Comparison of ENCODE assay signal across 18 cellular contexts in genomic region chr19:11105014-11105636, GRCh38. TPM values are rescaled to one million over a fixed set of nuclear protein-coding genes. Genes with fewer than 3 reads are reported as not detected.
DNase-seq lines count a peak whose midpoint lies in the region; ATAC-seq, FAIRE-seq and TF ChIP-seq lines count a peak whose summit lies in the region.
"Had no signal": no experiment of that assay in that cellular context is flagged by ENCODE, and none has a peak within 500 bp of the region (broad histone marks: within the 10 kb centered on the region; RNA-seq: fewer than 3 reads in every experiment).

No MANE protein-coding gene starts in this region.

- no peak overlapping the region for H2BK15ac ChIP-seq in H1 (ENCODE audit: low read length)

- peaks cover 34% of the 10 kb centered on the region for H3K79me2 ChIP-seq in PC-3 (ENCODE audit: low read length)
- peaks cover 0 to 19% of the 10 kb centered on the region in 2 experiments; a peak in 3 of 4 replicates for H3K79me2 ChIP-seq in H1 (ENCODE audit: control insufficient read depth in 1 of 2, insufficient read depth in 2 of 2, low read length in 2 of 2)

- FAIRE-seq in GM12892 (lab: Jason Lieb, UNC): no peak
- FAIRE-seq in H1 (lab: Jason Lieb, UNC): no peak

- H3K27ac ChIP-seq in PC-3 (ENCODE audit: low read length) (no peak overlapping the region), H1 (ENCODE audit: low read depth, low read length) (no peak overlapping the region), thyroid gland (no peak overlapping the region)
- no peak overlapping the region for H3K27ac ChIP-seq in naive thymus-derived CD4-positive, alpha-beta T cell (ENCODE audit: low read depth, low read length)
- H3K27ac ChIP-seq: HL-60, PC-9 had no signal

- peaks cover 0 to under 1% (median 0%) of the 10 kb centered on the region in 11 donors for H3K9me3 Mint-ChIP-seq in naive thymus-derived CD4-positive, alpha-beta T cell
- H3K9me3 Mint-ChIP-seq: CD4-positive, alpha-beta T cell had no signal

- H3K4me2 ChIP-seq in PC-3 (ENCODE audit: low read length) (no peak overlapping the region), H1 (ENCODE audit: insufficient read depth in 1 of 2, low read depth in 2 of 2, low read length in 2 of 2) (no peak overlapping the region)
- H3K4me2 ChIP-seq: PC-9 had no signal

- H3K36me3 ChIP-seq in PC-3 (ENCODE audit: low read depth, low read length) (peaks cover 85% of the 10 kb centered on the region), H1 (ENCODE audit: control insufficient read depth in 2 of 4, insufficient read depth in 4 of 4, low read length in 3 of 4) (peaks cover 52 to 95% (median 78%) of the 10 kb centered on the region in 4 experiments), thyroid gland (peaks cover 26 to 45% of the 10 kb centered on the region in 2 donors)
- peaks cover 0 to 71% (median 8%) of the 10 kb centered on the region in 3 experiments for H3K36me3 ChIP-seq in naive thymus-derived CD4-positive, alpha-beta T cell (ENCODE audit: control insufficient read depth in 2 of 3, insufficient read depth in 3 of 3, low read length in 3 of 3)

- H3K27ac Mint-ChIP-seq in naive thymus-derived CD4-positive, alpha-beta T cell: no peak overlapping the region
- H3K27ac Mint-ChIP-seq: B cell; CD4-positive, alpha-beta T cell had no signal

- H3K27me3 ChIP-seq in PC-3 (ENCODE audit: low read length) (no peaks in the 10 kb centered on the region), H1 (replicated peaks in 1 of 4; ENCODE audit: control insufficient read depth in 3 of 4, extremely low read depth in 1 of 4, insufficient read depth in 3 of 4, low read length in 3 of 4) (no peaks in the 10 kb centered on the region), thyroid gland (no peaks in the 10 kb centered on the region)
- no peaks in the 10 kb centered on the region for H3K27me3 ChIP-seq in naive thymus-derived CD4-positive, alpha-beta T cell (ENCODE audit: control insufficient read depth in 2 of 2, insufficient read depth in 2 of 2, low read length in 2 of 2)

- H4K20me1 ChIP-seq in PC-3 (ENCODE audit: low read length) (peaks cover 54% of the 10 kb centered on the region), H1 (replicated peaks in 1 of 2; ENCODE audit: control insufficient read depth in 1 of 2, insufficient read depth in 2 of 2, low read length in 2 of 2) (peaks cover 8 to 25% of the 10 kb centered on the region in 2 experiments)

- H3K4ac ChIP-seq in H1 (replicated peaks; ENCODE audit: insufficient read length, low read depth, low read length): no peak overlapping the region

- H2AK5ac ChIP-seq in H1 (ENCODE audit: low read depth, low read length): no peak overlapping the region

- DNase-seq in GM12892 (ENCODE audit: insufficient read length) (no peak), PC-3 (no peak), H1 (ENCODE audit: low read depth in 1 of 2, low spot score in 2 of 2) (no peak), medulla oblongata (ENCODE audit: extremely low spot score) (no peak), thyroid gland (no peak)
- DNase-seq in naive thymus-derived CD4-positive, alpha-beta T cell: no peak
- DNase-seq: CD4-positive, alpha-beta T cell; GF-D8; KBM-7; NCI-H1436 treated with DMSO at 0.1 percent for 48 hours; NCI-H2081; NCI-H526; PC-9; Right ventricle myocardium superior had no signal

- H3K4me1 Mint-ChIP-seq in naive thymus-derived CD4-positive, alpha-beta T cell: peaks cover 1 to 5% (median 3%) of the 10 kb centered on the region in 7 donors
- H3K4me1 Mint-ChIP-seq: B cell had no signal

- CTCF ChIA-PET in PC-3 (lab: Charles Lee) (no interaction called here), H1 (lab: Charles Lee; ENCODE audit: partially characterized antibody) (interaction anchor here (0.5 to 4.2 kb wide), 4 partner anchors 17 to 199 kb away, joined by 3 to 13 read pairs (median 4); no protein-coding TSS in a partner anchor)
- CTCF ChIA-PET in naive thymus-derived CD4-positive, alpha-beta T cell (lab: Charles Lee): no interaction called here

- H3K79me1 ChIP-seq in H1 (ENCODE audit: low read depth, low read length): peaks cover 4% of the 10 kb centered on the region; the same call in 1 of the 2 replicates

- H4K91ac ChIP-seq in H1 (replicated peaks; ENCODE audit: insufficient read length, low read length): no peak overlapping the region

- H3K4me1 ChIP-seq in PC-3 (ENCODE audit: insufficient read depth, low read length) (no peaks in the 10 kb centered on the region), H1 (replicated peaks in 1 of 4; ENCODE audit: control insufficient read depth in 3 of 4, insufficient read depth in 4 of 4, low read length in 3 of 4) (peaks cover 0 to 3% (median 0%) of the 10 kb centered on the region in 4 experiments; a peak in 1 of 7 replicates), thyroid gland (no peaks in the 10 kb centered on the region)
- peaks cover 0 to under 1% of the 10 kb centered on the region in 2 donors for H3K4me1 ChIP-seq in naive thymus-derived CD4-positive, alpha-beta T cell (ENCODE audit: control insufficient read depth in 2 of 2, insufficient read depth in 2 of 2, low read length in 2 of 2)

- peak overlapping the region; percentile 69 for H4K8ac ChIP-seq in H1 (ENCODE audit: extremely low read depth, insufficient read depth, low read length)

- no peak overlapping the region for H3K4me3 Mint-ChIP-seq in naive thymus-derived CD4-positive, alpha-beta T cell
- H3K4me3 Mint-ChIP-seq: B cell; CD4-positive, alpha-beta T cell had no signal

- 94% methylated on average over 36 of the region's 36 CpGs; no CpG with 5 or more reads in 1 of the 2 experiments for WGBS in H1 (ENCODE audit: extremely low coverage in 1 of 2, insufficient coverage in 1 of 2, insufficient read length in 1 of 2, insufficient replicate concordance in 2 of 2, low coverage in 1 of 2, low lambda C conversion rate in 2 of 2, missing lambda C conversion rate in 1 of 2), 2 experiments
- WGBS in thyroid gland, 2 donors: 91 to 93% methylated on average over 28 to 35 of the region's 36 CpGs

- TSS peak; percentile 9 for BruUV-seq in PC-3 (replicated peaks; lab: Mats Ljungman, UMichigan)

- H3K27me3 Mint-ChIP-seq in naive thymus-derived CD4-positive, alpha-beta T cell: no peaks in the 10 kb centered on the region
- H3K27me3 Mint-ChIP-seq: B cell; CD4-positive, alpha-beta T cell had no signal

- TF ChIP-seq EP300 in H1 (IDR thresholded peaks at IDR 0.05; ENCODE audit: borderline replicate concordance in 1 of 2, low read depth in 2 of 2, low read length in 2 of 2): no peak

- no peak overlapping the region for H3K18ac ChIP-seq in H1 (ENCODE audit: extremely low read depth, low read length)

- H3K23ac ChIP-seq in H1 (ENCODE audit: insufficient read length): no peak overlapping the region

- no peak overlapping the region for H2BK20ac ChIP-seq in H1 (ENCODE audit: low read length)

- no peak overlapping the region for H3K56ac ChIP-seq in H1 (replicated peaks; ENCODE audit: insufficient read length, low read depth, low read length)

- peaks cover 2 to 35% (median 7%) of the 10 kb centered on the region in 5 donors for H3K36me3 Mint-ChIP-seq in naive thymus-derived CD4-positive, alpha-beta T cell

- H3K4me3 ChIP-seq in PC-3 (ENCODE audit: low read length): no peak overlapping the region
- H3K4me3 ChIP-seq in H1 (ENCODE audit: extremely low read depth in 1 of 4, insufficient read depth in 2 of 4, low read depth in 3 of 4, low read length in 4 of 4): no peak overlapping the region
- no peak overlapping the region for H3K4me3 ChIP-seq in naive thymus-derived CD4-positive, alpha-beta T cell (ENCODE audit: low read length)
- no peak overlapping the region for H3K4me3 ChIP-seq in thyroid gland (replicated peaks in 1 of 3)
- H3K4me3 ChIP-seq: PC-9 had no signal

- TF ChIP-seq CTCF in PC-3 (conservative IDR thresholded peaks at IDR 0.05; ENCODE audit: low read depth, low read length) (no peak), H1 (IDR thresholded peaks at IDR 0.05; ENCODE audit: control extremely low read depth in 1 of 3, insufficient read depth in 1 of 3, low read depth in 1 of 3, low read length in 3 of 3) (no peak), thyroid gland (IDR thresholded peaks at IDR 0.05) (no peak)

- H3K23me2 ChIP-seq in H1 (ENCODE audit: low read depth, low read length): no peaks in the 10 kb centered on the region

- H3K14ac ChIP-seq in H1 (ENCODE audit: insufficient read length): no peak overlapping the region

- H2BK120ac ChIP-seq in H1 (replicated peaks; ENCODE audit: low read depth, low read length): no peak overlapping the region

- POLR2A ChIA-PET in PC-3 (lab: Charles Lee; ENCODE audit: unreplicated experiment) (no interaction called here), H1 (lab: Charles Lee; ENCODE audit: partially characterized antibody) (interaction anchor here (0.7 to 1.2 kb wide), 3 partner anchors 10 to 13 kb away, joined by 3 to 4 read pairs (median 3); no protein-coding TSS in a partner anchor)
- POLR2A ChIA-PET in naive thymus-derived CD4-positive, alpha-beta T cell (lab: Charles Lee): interaction anchor here (0.6 kb wide), 1 partner anchor 12 kb away, joined by 3 read pairs; no protein-coding TSS in a partner anchor

- H2BK12ac ChIP-seq in H1 (ENCODE audit: low read depth, low read length): no peak overlapping the region

- no peak overlapping the region for H2AFZ ChIP-seq in PC-3 (ENCODE audit: low read length)
- H2AFZ ChIP-seq in H1 (ENCODE audit: low read length): no peak overlapping the region
- H2AFZ ChIP-seq: PC-9 had no signal

- intact Hi-C loops in PC-3 (cut with micrococcal nuclease) (no loop called here), thyroid gland (cut with DNase I) (no loop called here)
- intact Hi-C loops in naive thymus-derived CD4-positive, alpha-beta T cell (cut with micrococcal nuclease): no loop called here

- ATAC-seq in PC-3 (no peak), GM21367 (IDR thresholded peaks at IDR 0.05; ENCODE audit: unreplicated experiment) (no peak), GM18520 (IDR thresholded peaks at IDR 0.05; ENCODE audit: unreplicated experiment) (no peak)
- peak; percentile 24 for ATAC-seq in naive thymus-derived CD4-positive, alpha-beta T cell

- H3F3A ChIP-seq in PC-3 (ENCODE audit: low read length, unreplicated experiment): no peaks in the 10 kb centered on the region

- H3K9ac ChIP-seq in PC-3 (ENCODE audit: low read length) (no peak overlapping the region), H1 (replicated peaks in 1 of 4; ENCODE audit: extremely low read depth in 1 of 4, low read depth in 3 of 4, low read length in 3 of 4) (no peak overlapping the region)

- no peaks in the 10 kb centered on the region for H3K9me2 ChIP-seq in PC-3 (replicated peaks; ENCODE audit: low read length)

- TF ChIP-seq POLR2A in GM12892 (IDR thresholded peaks at IDR 0.05; ENCODE audit: low read depth, low read length) (0 out of 2 replicates have a peak, but pooled peaks have one; percentile 16), H1 (IDR thresholded peaks at IDR 0.05; ENCODE audit: control extremely low read depth in 1 of 2, low read depth in 2 of 2, low read length in 2 of 2) (peak in 1 of 2 experiments; percentile 62; a peak in 1 of 3 replicates), thyroid gland (IDR thresholded peaks at IDR 0.05) (no peak)

- TF ChIP-seq RAD21 in H1 (IDR thresholded peaks at IDR 0.05 in 1 of 2, conservative IDR thresholded peaks at IDR 0.05 in 1 of 2; ENCODE audit: low read depth in 2 of 2, low read length in 2 of 2): no peak

- no peak overlapping the region for H2BK5ac ChIP-seq in H1 (ENCODE audit: low read depth, low read length)

- no peak overlapping the region for H4K5ac ChIP-seq in H1 (ENCODE audit: insufficient read length, low read depth, low read length)

- H3K9me3 ChIP-seq in PC-3 (ENCODE audit: low read length) (no peaks in the 10 kb centered on the region), H1 (ENCODE audit: insufficient read depth in 2 of 2, low read depth in 1 of 2, low read length in 1 of 2) (no peaks in the 10 kb centered on the region), thyroid gland (no peaks in the 10 kb centered on the region)
- H3K9me3 ChIP-seq in naive thymus-derived CD4-positive, alpha-beta T cell (ENCODE audit: control insufficient read depth in 2 of 3, low read length in 3 of 3): no peaks in the 10 kb centered on the region

RNA-seq across cellular contexts. Expression of gene LDLR, which starts 15.9 kb away (rescaled TPM):
- polyA plus RNA-seq in GM12892 (2012; ENCODE audit: missing spikeins): 17.7 TPM
- 302 and 349 TPM in 2 replicates for total RNA-seq in PC-3 (2014; rRNA removed)
- total RNA-seq in H1 (2021; fragmentation: NEBNext Ultra II Directional; extraction: Animal tissue kit (Norgen Biotek cat#: 25700)): 118 and 119 TPM in 2 replicates
- 70.1 and 85.9 TPM in 2 replicates for polyA plus RNA-seq in H1 (2011; rRNA removed)
- polyA plus RNA-seq in H1 (2011; cell fraction: cytosol; rRNA removed): 53.4 TPM
- 101 TPM for polyA plus RNA-seq in H1 (2011; cell fraction: nucleus; rRNA removed)
- 80.2 to 99.5 TPM (median 83.2 TPM) in 4 replicates for polyA plus RNA-seq in H1 (2012, experiment 1 of 2)
- polyA plus RNA-seq in H1 (2012, experiment 2 of 2): 59.0 TPM
- polyA plus RNA-seq in H1 (2013, experiment 1 of 2): 147 TPM
- 142 TPM for polyA plus RNA-seq in H1 (2013, experiment 2 of 2)
- polyA minus RNA-seq in H1 (2011; rRNA and poly(A)+ RNA removed): 153 and 180 TPM in 2 replicates
- polyA minus RNA-seq in H1 (2011; cell fraction: cytosol; rRNA and poly(A)+ RNA removed): 94.0 TPM
- 131 TPM for polyA minus RNA-seq in H1 (2011; cell fraction: nucleus; rRNA and poly(A)+ RNA removed)
- 10 to 100 TPM; 29.1 to 90.3 (median 39.0) TPM for total RNA-seq in naive thymus-derived CD4-positive, alpha-beta T cell
- polyA plus RNA-seq in naive thymus-derived CD4-positive, alpha-beta T cell: 1 to 10 TPM; 5.5 to 7.0 TPM
- total RNA-seq in thyroid gland: 10 to 100 TPM in 3 of 4 donors, 1 to 10 TPM in 1; 8.7 to 39.1 (median 20.3) TPM

RNA-seq across cellular contexts. Expression of gene SPC24, which starts 50.5 kb away (rescaled TPM):
- polyA plus RNA-seq in GM12892 (2012; ENCODE audit: missing spikeins): 20.6 TPM
- 136 and 142 TPM in 2 replicates for total RNA-seq in PC-3 (2014; rRNA removed)
- total RNA-seq in H1 (2021; fragmentation: NEBNext Ultra II Directional; extraction: Animal tissue kit (Norgen Biotek cat#: 25700)): 42.4 and 49.9 TPM in 2 replicates
- polyA plus RNA-seq in H1 (2011; rRNA removed): 17.7 and 18.0 TPM in 2 replicates
- polyA plus RNA-seq in H1 (2011; cell fraction: cytosol; rRNA removed): 22.5 TPM
- polyA plus RNA-seq in H1 (2011; cell fraction: nucleus; rRNA removed): 21.0 TPM
- polyA plus RNA-seq in H1 (2012, experiment 1 of 2): 27.9 to 43.1 TPM (median 35.3 TPM) in 4 replicates
- polyA plus RNA-seq in H1 (2012, experiment 2 of 2): 23.8 TPM
- polyA plus RNA-seq in H1 (2013, experiment 1 of 2): 17.6 TPM
- polyA plus RNA-seq in H1 (2013, experiment 2 of 2): 17.8 TPM
- polyA minus RNA-seq in H1 (2011; rRNA and poly(A)+ RNA removed): 51.5 and 68.2 TPM in 2 replicates
- 66.6 TPM for polyA minus RNA-seq in H1 (2011; cell fraction: cytosol; rRNA and poly(A)+ RNA removed)
- 18.5 TPM for polyA minus RNA-seq in H1 (2011; cell fraction: nucleus; rRNA and poly(A)+ RNA removed)
- total RNA-seq in naive thymus-derived CD4-positive, alpha-beta T cell: 10 to 100 TPM in 1 of 5 experiments, 1 to 10 TPM in 2, under 1 TPM in 2; 0.56 to 45.4 (median 1.9) TPM
- under 1 TPM in 1 of 2 donors, not detected in 1; 0.33 TPM for polyA plus RNA-seq in naive thymus-derived CD4-positive, alpha-beta T cell
- 1 to 10 TPM in 1 of 4 donors, under 1 TPM in 2, not detected in 1; 0.24 to 1.1 (median 0.78) TPM for total RNA-seq in thyroid gland
